In genomic region chr20:37911838-37912273, GRCh38 we compare ENCODE assay signal across 8 cellular contexts. TPM values are rescaled to one million over a fixed set of nuclear protein-coding genes. Genes with fewer than 3 reads are reported as not detected.
DNase-seq lines count a peak whose midpoint lies in the region; ATAC-seq and TF ChIP-seq lines count a peak whose summit lies in the region.

No MANE protein-coding gene starts in this region.

- H3K27me3 ChIP-seq in PC-3 (ENCODE audit: low read length) (no peaks in the 10 kb centered on the region), foreskin keratinocyte (peaks cover 81% of the 10 kb centered on the region), aorta (ENCODE audit: control insufficient read depth in 1 of 2, insufficient read depth in 2 of 2, low read length in 1 of 2) (no peaks in the 10 kb centered on the region)

- CTCF ChIA-PET in activated naive CD4-positive, alpha-beta T cell treated with anti-CD3 and anti-CD28 coated beads, Interleukin-2, amount 10 ng/mL, durations not matched to agents 7 days and 5 days (lab: Charles Lee) = interaction anchor here (0.7 kb wide), 1 partner anchor 83 kb away, joined by 3 read pairs; no protein-coding TSS in a partner anchor
- CTCF ChIA-PET in PC-3 (lab: Charles Lee) = no interaction called here

- H3K9ac ChIP-seq in PC-3 (ENCODE audit: low read length) = no peak overlapping the region

- H3K4me2 ChIP-seq in PC-3 (ENCODE audit: low read length) = no peak overlapping the region

- BruUV-seq in PC-3 (replicated peaks; lab: Mats Ljungman, UMichigan) = no TSS peak

- H3K4me1 Mint-ChIP-seq in activated naive CD4-positive, alpha-beta T cell treated with anti-CD3 and anti-CD28 coated beads, Interleukin-2, amount 10 ng/mL, durations not matched to agents 7 days and 5 days = peaks cover 18% of the 10 kb centered on the region

- peaks cover 85% of the 10 kb centered on the region for H3K27me3 Mint-ChIP-seq in activated naive CD4-positive, alpha-beta T cell treated with anti-CD3 and anti-CD28 coated beads, Interleukin-2, amount 10 ng/mL, durations not matched to agents 7 days and 5 days

- no peaks in the 10 kb centered on the region for H3K9me3 ChIP-seq in PC-3 (ENCODE audit: low read length)
- H3K9me3 ChIP-seq in aorta (ENCODE audit: control insufficient read depth, low read length) = no peaks in the 10 kb centered on the region

- POLR2A ChIA-PET in PC-3 (lab: Charles Lee; ENCODE audit: unreplicated experiment) = no interaction called here

- no peak for TF ChIP-seq CTCF in PC-3 (conservative IDR thresholded peaks at IDR 0.05; ENCODE audit: low read depth, low read length)
- no peak for TF ChIP-seq CTCF in foreskin keratinocyte (conservative IDR thresholded peaks at IDR 0.05)

- no peaks in the 10 kb centered on the region for H3K36me3 ChIP-seq in PC-3 (ENCODE audit: low read depth, low read length)
- no peaks in the 10 kb centered on the region for H3K36me3 ChIP-seq in aorta (ENCODE audit: control insufficient read depth in 1 of 2, insufficient read depth in 2 of 2, low read length in 1 of 2)

- intact Hi-C loops in PC-3 (cut with micrococcal nuclease) (no loop called here), aorta (cut with DNase I) (no loop called here)

- H3F3A ChIP-seq in PC-3 (ENCODE audit: low read length, unreplicated experiment) = no peaks in the 10 kb centered on the region

- H4K20me1 ChIP-seq in PC-3 (ENCODE audit: low read length) = no peaks in the 10 kb centered on the region

- H2AFZ ChIP-seq in PC-3 (ENCODE audit: low read length) = no peak overlapping the region

- no peaks in the 10 kb centered on the region for H3K36me3 Mint-ChIP-seq in activated naive CD4-positive, alpha-beta T cell treated with anti-CD3 and anti-CD28 coated beads, Interleukin-2, amount 10 ng/mL, durations not matched to agents 7 days and 5 days

- peaks cover 13% of the 10 kb centered on the region; the same call in 1 of the 2 replicates for H3K79me2 ChIP-seq in PC-3 (ENCODE audit: low read length)

- H3K9me2 ChIP-seq in PC-3 (replicated peaks; ENCODE audit: low read length) = no peaks in the 10 kb centered on the region

- 7 to 13% methylated on average over 11 of the region's 11 CpGs for WGBS in aorta, 2 donors

- peak; percentile 40 for DNase-seq in activated naive CD4-positive, alpha-beta T cell treated with anti-CD3 and anti-CD28 coated beads, Interleukin-2, amount 10 ng/mL, durations not matched to agents 7 days and 5 days
- DNase-seq in activated naive CD4-positive, alpha-beta T cell treated with Interleukin-2 at 50 U/mL for 16 hours = no peak
- DNase-seq in PC-3 = peak; percentile 25
- peak in 1 of 2 donors; percentile 44 for DNase-seq in foreskin keratinocyte
- DNase-seq in aorta = no peak
- DNase-seq in activated T-cell treated with anti-CD3 and anti-CD28 coated beads, Interleukin-2, amount 50 U/mL, for 1 hour = no peak
- no peak for DNase-seq in activated CD4-positive, alpha-beta T cell treated with anti-CD3 and anti-CD28 coated beads, Interleukin-2, amount 50 U/mL, for 1 hour

- H3K27ac ChIP-seq in PC-3 (ENCODE audit: low read length) = no peak overlapping the region
- H3K27ac ChIP-seq in foreskin keratinocyte = no peak overlapping the region
- H3K27ac ChIP-seq in aorta (ENCODE audit: low read depth in 1 of 2, low read length in 2 of 2) = no peak overlapping the region

- H3K4me3 ChIP-seq in PC-3 (ENCODE audit: low read length) = no peak overlapping the region
- H3K4me3 ChIP-seq in aorta (ENCODE audit: low read length in 2 of 2) = no peak overlapping the region

- H3K4me1 ChIP-seq in PC-3 (ENCODE audit: insufficient read depth, low read length) = peaks cover 14% of the 10 kb centered on the region
- H3K4me1 ChIP-seq in foreskin keratinocyte = no peaks in the 10 kb centered on the region
- H3K4me1 ChIP-seq in aorta (ENCODE audit: control insufficient read depth in 1 of 2, insufficient read depth in 2 of 2, low read length in 2 of 2) = no peaks in the 10 kb centered on the region

- H3K4me3 Mint-ChIP-seq in activated naive CD4-positive, alpha-beta T cell treated with anti-CD3 and anti-CD28 coated beads, Interleukin-2, amount 10 ng/mL, durations not matched to agents 7 days and 5 days = no peak overlapping the region

- H3K9me3 Mint-ChIP-seq in activated naive CD4-positive, alpha-beta T cell treated with anti-CD3 and anti-CD28 coated beads, Interleukin-2, amount 10 ng/mL, durations not matched to agents 7 days and 5 days = no peaks in the 10 kb centered on the region

- no peak overlapping the region for H3K27ac Mint-ChIP-seq in activated naive CD4-positive, alpha-beta T cell treated with anti-CD3 and anti-CD28 coated beads, Interleukin-2, amount 10 ng/mL, durations not matched to agents 7 days and 5 days

- peak; percentile 49 for ATAC-seq in PC-3
- ATAC-seq in foreskin keratinocyte = peak; percentile 22
- ATAC-seq in aorta (ENCODE audit: low FRiP score) = peak; percentile 38
- ATAC-seq in GM18868 (IDR thresholded peaks at IDR 0.05; ENCODE audit: unreplicated experiment) = no peak

RNA-seq across cellular contexts. Expression of gene VSTM2L, which starts 8.9 kb away (rescaled TPM):
- total RNA-seq in PC-3 (2014; rRNA removed) (45.8 and 56.4 TPM in 2 replicates), foreskin keratinocyte (0.14 and 0.25 TPM in 2 replicates), aorta (1 to 10 TPM in 1 of 2 donors, under 1 TPM in 1; 0.78 to 3.1 TPM)
- polyA plus RNA-seq in foreskin keratinocyte (0.26 and 0.27 TPM in 2 replicates), aorta (not detected)

Comparison
In these comparisons a context has a peak if more than half of its experiments do, and no peak if none do; other contexts are left out.
1. DNase-seq: peak in activated naive CD4-positive, alpha-beta T cell treated with anti-CD3 and anti-CD28 coated beads, Interleukin-2, amount 10 ng/mL, durations not matched to agents 7 days and 5 days (single experiment) and PC-3 (single experiment); none in activated naive CD4-positive, alpha-beta T cell treated with Interleukin-2 at 50 U/mL for 16 hours (single experiment), aorta (0 of 2), activated T-cell treated with anti-CD3 and anti-CD28 coated beads, Interleukin-2, amount 50 U/mL, for 1 hour (single experiment) and activated CD4-positive, alpha-beta T cell treated with anti-CD3 and anti-CD28 coated beads, Interleukin-2, amount 50 U/mL, for 1 hour (single experiment).
2. RNA of gene VSTM2L, which starts 8.9 kb away (total RNA-seq): 45.8 to 56.4 TPM in PC-3; 0.78 to 3.1 TPM in aorta and 0.14 to 0.25 TPM in foreskin keratinocyte; every median in the first group is over 10 times any median in the second.